Comparison of ENCODE assay signal across 8 cellular contexts in genomic region chr6:110958332-110959192, GRCh38. TPM values are rescaled to one million over a fixed set of nuclear protein-coding genes. Genes with fewer than 3 reads are reported as not detected.
DNase-seq lines count a peak whose midpoint lies in the region; ATAC-seq and TF ChIP-seq lines count a peak whose summit lies in the region.

TSS of gene GTF3C6 (plus strand) at chr6:110958706. CDS start at chr6:110958770, 64 bp downstream.

- H3F3A ChIP-seq in smooth muscle cell (ENCODE audit: low read depth) = no peaks in the 10 kb centered on the region

- H3K36me3 ChIP-seq in smooth muscle cell (ENCODE audit: low read depth) = peaks cover 6% of the 10 kb centered on the region

- no peak for TF ChIP-seq CTCF in AG09309 (IDR thresholded peaks at IDR 0.05; ENCODE audit: control insufficient read depth, insufficient read depth, low read depth, low read length, missing control alignments)
- no peak for TF ChIP-seq CTCF in smooth muscle cell (IDR thresholded peaks at IDR 0.05; ENCODE audit: borderline replicate concordance, insufficient read depth, poor library complexity, severe bottlenecking)

- H3K79me2 ChIP-seq in smooth muscle cell (ENCODE audit: low read depth) = peaks cover 13% of the 10 kb centered on the region

- no peaks in the 10 kb centered on the region for H3K27me3 ChIP-seq in smooth muscle cell (ENCODE audit: low read depth)

- no peaks in the 10 kb centered on the region for H4K20me1 ChIP-seq in smooth muscle cell (ENCODE audit: low read depth)

- 2% methylated on average over 70 of the region's 70 CpGs for WGBS in smooth muscle cell (ENCODE audit: low lambda C conversion rate)

- peak within 1 kb of the TSS; percentile 98 for H2AFZ ChIP-seq in smooth muscle cell (ENCODE audit: low read depth)

- H3K4me3 ChIP-seq in AG09309 (ENCODE audit: control insufficient read depth, low read depth, low read length) = peak within 1 kb of the TSS; percentile 65
- peak within 1 kb of the TSS; percentile 74 for H3K4me3 ChIP-seq in smooth muscle cell

- peak; percentile 97 for TF ChIP-seq POLR2A in GM18951 (IDR thresholded peaks at IDR 0.05; ENCODE audit: extremely low read depth, insufficient read depth, insufficient read length)

- ATAC-seq in HG03196 (IDR thresholded peaks at IDR 0.05; ENCODE audit: unreplicated experiment) = peak; percentile 98

- peak; percentile 59 for DNase-seq in AG09309 (ENCODE audit: low read depth)
- peak; percentile 88 for DNase-seq in NCI-H345 treated with DMSO at 0.1 percent for 48 hours (lab: John Stamatoyannopoulos, UW; ENCODE audit: unreplicated experiment)
- peak; percentile 71 to 90 (median 80) for DNase-seq in activated CD4-positive, CD25-positive, alpha-beta regulatory T cell (lab: John Stamatoyannopoulos, UW)
- DNase-seq in caudate nucleus (lab: John Stamatoyannopoulos, UW) = peak in 60 of 61 donors; percentile 46 to 97 (median 91)
- peak; percentile 90 for DNase-seq in iPS-NIHi7 (ENCODE audit: extremely low spot score)
- DNase-seq in smooth muscle cell (lab: John Stamatoyannopoulos, UW; ENCODE audit: unreplicated experiment) = peak; percentile 73

- peak within 1 kb of the TSS; percentile 92 for H3K9ac ChIP-seq in smooth muscle cell (ENCODE audit: low read depth)

- no peaks in the 10 kb centered on the region for H3K9me3 ChIP-seq in smooth muscle cell (replicated peaks; ENCODE audit: low read depth)

- H3K27ac ChIP-seq in caudate nucleus (ENCODE audit: low read depth, low read length) (peak within 1 kb of the TSS; percentile 98), smooth muscle cell (ENCODE audit: low read depth) (peak within 1 kb of the TSS; percentile 94)

- H3K4me2 ChIP-seq in smooth muscle cell = peak within 1 kb of the TSS; percentile 90

- H3K4me1 ChIP-seq in smooth muscle cell (ENCODE audit: low read depth) = peaks cover 9% of the 10 kb centered on the region

- in situ Hi-C loops in GM18951 (cut with MboI; ENCODE audit: low sequenced_read_pairs, unreplicated experiment) = no loop called here

RNA-seq across cellular contexts. Expression of gene GTF3C6, which starts in this region (rescaled TPM):
- 52.3 and 90.2 TPM in 2 replicates for total RNA-seq in smooth muscle cell
- 88.5 and 102 TPM in 2 replicates for polyA plus RNA-seq in smooth muscle cell

Comparison
In these comparisons a context has a peak if more than half of its experiments do, and no peak if none do; other contexts are left out.
1. Peak in every context shown above with its lines: DNase-seq, ATAC-seq, H3K4me3 ChIP-seq and H3K27ac ChIP-seq.